ENCODE assay signal across 26 cellular contexts in the genomic region with DNA sequence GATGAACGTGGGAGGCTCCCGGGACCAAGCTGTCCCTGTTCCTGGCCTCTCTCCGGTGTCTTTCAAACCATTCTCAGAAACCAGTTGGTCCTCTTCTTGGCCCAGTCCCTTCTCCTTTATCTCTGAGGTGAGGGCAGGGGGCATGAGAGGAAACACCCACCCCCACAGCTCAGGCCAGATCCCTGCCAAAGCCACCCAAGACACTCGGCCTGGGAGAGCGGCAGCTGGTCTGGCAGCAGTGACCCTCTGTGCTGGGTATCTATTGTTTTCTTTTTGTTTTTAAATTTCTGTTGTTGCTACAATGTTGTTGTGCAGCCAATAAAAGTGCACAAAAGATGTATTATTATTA. TPM values are rescaled to one million over a fixed set of nuclear protein-coding genes. Genes with fewer than 3 reads are reported as not detected.
DNase-seq lines count a peak whose midpoint lies in the region; ATAC-seq and TF ChIP-seq lines count a peak whose summit lies in the region.
"Had no signal": no experiment of that assay in that cellular context is flagged by ENCODE, and none has a peak within 500 bp of the region (broad histone marks: within the 10 kb centered on the region; RNA-seq: fewer than 3 reads in every experiment).

No MANE protein-coding gene starts in this region.

- no peak for TF ChIP-seq POLR2A in prostate gland (IDR thresholded peaks at IDR 0.05)

- WGBS in prostate gland: 31% methylated on average over 5 of the region's 5 CpGs

- H3K9me3 ChIP-seq in left ventricle myocardium inferior (replicated peaks) (no peaks in the 10 kb centered on the region), prostate gland (no peaks in the 10 kb centered on the region)
- H3K9me3 ChIP-seq: Caco-2, spleen, upper lobe of left lung had no signal

- intact Hi-C loops in cardiac septum (cut with DNase I) (no loop called here), left ventricle myocardium inferior (cut with micrococcal nuclease) (no loop called here), prostate gland (cut with DNase I) (no loop called here)

- H3K36me3 ChIP-seq in left ventricle myocardium inferior (no peaks in the 10 kb centered on the region), prostate gland (no peaks in the 10 kb centered on the region)
- H3K36me3 ChIP-seq: brain microvascular endothelial cell, spleen, upper lobe of left lung had no signal

- no peak overlapping the region for H3K4me3 ChIP-seq in left ventricle myocardium inferior
- no peak overlapping the region for H3K4me3 ChIP-seq in prostate gland
- H3K4me3 ChIP-seq: spleen, upper lobe of left lung had no signal

- H3K27me3 ChIP-seq in left ventricle myocardium inferior (ENCODE audit: low read depth) (no peaks in the 10 kb centered on the region), prostate gland (replicated peaks; ENCODE audit: insufficient read depth) (no peaks in the 10 kb centered on the region)
- H3K27me3 ChIP-seq: brain microvascular endothelial cell, spleen, upper lobe of left lung had no signal

- ATAC-seq in HG03460 (IDR thresholded peaks at IDR 0.05; ENCODE audit: unreplicated experiment): no peak
- ATAC-seq in stimulated activated naive CD8-positive, alpha-beta T cell treated with anti-CD3 and anti-CD28 coated beads, Interleukin-15, Interleukin-2, amounts not matched to agents 100 U/mL and 50 U/mL, for 24 hours: no peak
- ATAC-seq: activated naive CD8-positive, alpha-beta T cell treated with anti-CD3 and anti-CD28 coated beads, Interleukin-2, amount 50 U/mL, for 24 hours; left colon had no signal

- DNase-seq in cardiac septum (ENCODE audit: low spot score) (peak; percentile 62), left ventricle myocardium inferior (no peak), prostate gland (ENCODE audit: low spot score) (peak; percentile 32), ureter (ENCODE audit: low spot score) (peak; percentile 35)
- no peak for DNase-seq in activated effector memory CD4-positive, alpha-beta T cell treated with anti-CD3 and anti-CD28 coated beads, Interleukin-2, amount 50 U/mL, for 16 hours
- no peak for DNase-seq in stimulated activated naive CD8-positive, alpha-beta T cell treated with anti-CD3 and anti-CD28 coated beads, Interleukin-15, Interleukin-2, amounts not matched to agents 100 U/mL and 50 U/mL, for 24 hours
- DNase-seq: activated CD4-positive, alpha-beta T cell treated with anti-CD3 and anti-CD28 coated beads for 48 hours; activated CD8-positive, alpha-beta memory T cell treated with anti-CD3 and anti-CD28 coated beads, Interleukin-2, amount 50 U/mL, for 4 hours; activated effector memory CD4-positive, alpha-beta T cell treated with Interleukin-2 at 50 U/mL for 16 hours; activated naive CD8-positive, alpha-beta T cell treated with anti-CD3 and anti-CD28 coated beads, Interleukin-2, amount 50 U/mL, for 24 hours; Caco-2; left colon; NCI-H1092; NCI-H1930; NCI-H2227 treated with DMSO at 0.1 percent for 48 hours; spleen; stimulated activated CD4-positive, alpha-beta T cell treated with anti-CD3 and anti-CD28 coated beads, Interleukin-4, amount 100 ng/mL, for 24 hours; upper lobe of left lung had no signal

- H3K27ac ChIP-seq in left ventricle myocardium inferior (replicated peaks) (no peak overlapping the region), cingulate gyrus (ENCODE audit: low read depth, low read length) (peak overlapping the region; percentile 94), prostate gland (peak overlapping the region in 1 of 2 donors; percentile 82)
- H3K27ac ChIP-seq: brain microvascular endothelial cell, spleen, upper lobe of left lung had no signal

- TF ChIP-seq CTCF in left ventricle myocardium inferior (IDR thresholded peaks at IDR 0.05; ENCODE audit: borderline replicate concordance): no peak
- no peak for TF ChIP-seq CTCF in prostate gland (IDR thresholded peaks at IDR 0.05)

- H3K4me1 ChIP-seq in left ventricle myocardium inferior: peaks cover 73% of the 10 kb centered on the region
- peaks cover 26% of the 10 kb centered on the region for H3K4me1 ChIP-seq in prostate gland (replicated peaks)
- H3K4me1 ChIP-seq: Caco-2, spleen had no signal

RNA-seq across cellular contexts. Expression of gene ACSBG1, which starts 27.3 kb away (rescaled TPM):
- total RNA-seq in cardiac septum: not detected
- total RNA-seq in left ventricle myocardium inferior: 0.25 TPM
- total RNA-seq in prostate gland: 1 to 10 TPM in 1 of 2 donors, not detected in 1; 7.4 TPM
- total RNA-seq in ureter: 1.6 TPM
- total RNA-seq: Caco-2; Daoy; fibroblast of lung; posterior vena cava; T-helper 1 cell treated with Interleukin-12 subunit alpha and Interleukin-12 subunit beta and Interleukin-4 antibody, amounts not matched to agents 30 ng/mL and 1 ng/mL, for 36 hours had no signal

RNA-seq across cellular contexts. Expression of gene DNAJA4, which starts 57.3 kb away (rescaled TPM):
- total RNA-seq in cardiac septum (150 TPM), left ventricle myocardium inferior (115 TPM), prostate gland (10 to 100 TPM; 32.1 to 43.7 TPM), ureter (78.0 TPM)
- total RNA-seq: LHCN-M2 had no signal

RNA-seq across cellular contexts. Expression of gene IDH3A, which starts 57.9 kb away (rescaled TPM):
- total RNA-seq in cardiac septum: 370 TPM
- total RNA-seq in left ventricle myocardium inferior: 465 TPM
- 100 to 1,000 TPM in 1 of 2 donors, 10 to 100 TPM in 1; 32.1 to 115 TPM for total RNA-seq in prostate gland
- total RNA-seq in ureter: 85.7 TPM

Comparison
In these comparisons a context has a peak if more than half of its experiments do, and no peak if none do; other contexts are left out.
1. DNase-seq: peak in cardiac septum (single experiment), prostate gland (single experiment) and ureter (single experiment); none in left ventricle myocardium inferior (single experiment), activated effector memory CD4-positive, alpha-beta T cell treated with anti-CD3 and anti-CD28 coated beads, Interleukin-2, amount 50 U/mL, for 16 hours (single experiment) and stimulated activated naive CD8-positive, alpha-beta T cell treated with anti-CD3 and anti-CD28 coated beads, Interleukin-15, Interleukin-2, amounts not matched to agents 100 U/mL and 50 U/mL, for 24 hours (single experiment).